Comparison of ENCODE assay signal across 8 cellular contexts in the genomic region with DNA sequence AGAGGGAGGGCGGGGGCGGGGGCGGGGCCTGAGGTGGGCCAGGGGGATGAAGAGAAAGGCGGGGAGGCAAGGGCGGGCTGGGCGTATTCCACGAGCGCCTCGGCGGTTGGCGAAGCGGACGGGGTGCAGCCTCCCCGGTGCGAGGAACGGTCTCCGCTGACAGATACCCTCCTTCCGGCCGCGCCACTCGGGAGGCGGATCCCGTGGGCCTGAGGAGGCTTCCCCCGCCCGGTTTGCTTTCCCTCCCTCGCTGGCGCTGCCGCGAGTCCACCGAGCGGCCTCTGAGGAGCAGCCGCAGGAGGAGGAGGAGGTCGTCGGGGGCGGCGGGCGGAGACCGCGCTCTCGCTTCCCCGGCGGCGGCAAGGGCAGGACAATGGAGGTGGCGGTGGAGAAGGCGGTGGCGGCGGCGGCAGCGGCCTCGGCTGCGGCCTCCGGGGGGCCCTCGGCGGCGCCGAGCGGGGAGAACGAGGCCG. TPM values are rescaled to one million over a fixed set of nuclear protein-coding genes. Genes with fewer than 3 reads are reported as not detected.
A peak's percentile ranks its signal among the peaks of the same experiment; 100 is the strongest.
DNase-seq lines count a peak whose midpoint lies in the region; ATAC-seq, FAIRE-seq and TF ChIP-seq lines count a peak whose summit lies in the region.

A gene (plus strand): TSS at position 84 of the 473 bp plus-strand sequence. CDS start 290 bp downstream, at position 374.

- H3K4me3 ChIP-seq in A549 (peak within 1 kb of the TSS; percentile 99), astrocyte of the spinal cord (ENCODE audit: low read depth, low read length) (peak within 1 kb of the TSS; percentile 63), keratinocyte (ENCODE audit: control insufficient read depth in 2 of 3, extremely low read depth in 1 of 3, insufficient read depth in 2 of 3, low read depth in 1 of 3, low read length in 3 of 3) (peak within 1 kb of the TSS; percentile 60 to 90 (median 88))

- in situ Hi-C loops in astrocyte of the spinal cord (cut with HindIII; ENCODE audit: low sequenced_read_pairs), result no loop called here

- peak within 1 kb of the TSS; percentile 96 for H2AFZ ChIP-seq in keratinocyte (ENCODE audit: control insufficient read depth, low read length)

- H3K27me3 Mint-ChIP-seq in stimulated activated naive B cell treated with anti-CD40 and anti-IgM and Interleukin-4, amounts not matched to agents 10 μg/mL and 1 μg/mL and 100 μg/mL, for 72 hours, result peaks cover 4 to 5% of the 10 kb centered on the region in 2 donors

- H3K4me3 Mint-ChIP-seq in stimulated activated naive B cell treated with anti-CD40 and anti-IgM and Interleukin-4, amounts not matched to agents 10 μg/mL and 1 μg/mL and 100 μg/mL, for 72 hours, result peak within 1 kb of the TSS; percentile 85

- peaks cover 4 to 5% of the 10 kb centered on the region in 2 donors for H3K9me3 Mint-ChIP-seq in stimulated activated naive B cell treated with anti-CD40 and anti-IgM and Interleukin-4, amounts not matched to agents 10 μg/mL and 1 μg/mL and 100 μg/mL, for 72 hours

- H3K27me3 ChIP-seq in keratinocyte (ENCODE audit: control insufficient read depth, extremely low read depth, insufficient read depth, low read length), result no peaks in the 10 kb centered on the region

- H3K27ac Mint-ChIP-seq in stimulated activated naive B cell treated with anti-CD40 and anti-IgM and Interleukin-4, amounts not matched to agents 10 μg/mL and 1 μg/mL and 100 μg/mL, for 72 hours, result peak within 1 kb of the TSS; percentile 96

- H3K4me2 ChIP-seq in A549, result peak within 1 kb of the TSS; percentile 94
- H3K4me2 ChIP-seq in keratinocyte (ENCODE audit: control insufficient read depth, extremely low read depth, insufficient read depth, low read depth, low read length), result peak within 1 kb of the TSS; percentile 92

- FAIRE-seq in A549 (lab: Jason Lieb, UNC) (no peak), keratinocyte (lab: Jason Lieb, UNC) (no peak), urothelium cell line (lab: Jason Lieb, UNC) (no peak)

- 0% methylated on average over 33 of the region's 59 CpGs for WGBS in A549 (ENCODE audit: missing lambda C conversion rate)

- POLR2A ChIA-PET in A549 (lab: Yijun Ruan, JAX), result interaction anchor here (0.6 to 1.0 kb wide), 4 partner anchors 182 to 860 kb away, joined by 3 to 4 read pairs (median 4); no protein-coding TSS in a partner anchor

- peak; percentile 83 for TF ChIP-seq POLR2A in A549 (IDR thresholded peaks at IDR 0.05; ENCODE audit: low read length)

- H3K36me3 ChIP-seq in keratinocyte (ENCODE audit: control insufficient read depth in 2 of 2, extremely low read depth in 1 of 2, insufficient read depth in 2 of 2, low read length in 2 of 2), result no peaks in the 10 kb centered on the region

- peak within 1 kb of the TSS; percentile 72 for H3K9ac ChIP-seq in keratinocyte (ENCODE audit: control insufficient read depth, extremely low read depth, insufficient read depth, low read length)

- H3K79me2 ChIP-seq in keratinocyte (ENCODE audit: control insufficient read depth, insufficient read depth, low read length), result peaks cover 27% of the 10 kb centered on the region

- TF ChIP-seq RAD21 in A549 (conservative IDR thresholded peaks at IDR 0.05 in 1 of 2, IDR thresholded peaks at IDR 0.05 in 1 of 2), result no peak

- CTCF ChIA-PET in A549 (lab: Yijun Ruan, JAX), result no interaction called here

- H3K9me1 ChIP-seq in keratinocyte (ENCODE audit: control insufficient read depth, extremely low read depth, insufficient read depth, low read length), result no peaks in the 10 kb centered on the region

- H3K27ac ChIP-seq in A549, result peak within 1 kb of the TSS; percentile 90 to 91
- peak within 1 kb of the TSS; percentile 56 for H3K27ac ChIP-seq in keratinocyte (ENCODE audit: control insufficient read depth, insufficient read depth, low read length)

- TF ChIP-seq EP300 in A549 (IDR thresholded peaks at IDR 0.05), result no peak

- dilution Hi-C loops in keratinocyte (cut with MboI; ENCODE audit: extremely low pct_ligation_motif_present, low sequenced_read_pairs), result no loop called here

- TF ChIP-seq CTCF in A549 (IDR thresholded peaks at IDR 0.05) (no peak), astrocyte of the spinal cord (IDR thresholded peaks at IDR 0.05; ENCODE audit: low read depth, low read length) (no peak), keratinocyte (optimal IDR thresholded peaks at IDR 0.05 in 1 of 3, IDR thresholded peaks at IDR 0.05 in 1 of 3, conservative IDR thresholded peaks at IDR 0.05 in 1 of 3; ENCODE audit: extremely low read depth in 1 of 3, insufficient read depth in 2 of 3, low read length in 3 of 3) (no peak)

- no peaks in the 10 kb centered on the region for H3K9me3 ChIP-seq in A549
- no peaks in the 10 kb centered on the region for H3K9me3 ChIP-seq in keratinocyte (ENCODE audit: control insufficient read depth, low read depth, low read length)

- peaks cover 10 to 21% of the 10 kb centered on the region in 2 donors for H3K4me1 Mint-ChIP-seq in stimulated activated naive B cell treated with anti-CD40 and anti-IgM and Interleukin-4, amounts not matched to agents 10 μg/mL and 1 μg/mL and 100 μg/mL, for 72 hours

- H4K20me1 ChIP-seq in keratinocyte (ENCODE audit: control insufficient read depth, extremely low read depth, insufficient read depth, low read length), result no peaks in the 10 kb centered on the region

- ATAC-seq in A549 (peak; percentile 89 to 95), GM18519 (IDR thresholded peaks at IDR 0.05; ENCODE audit: low FRiP score, unreplicated experiment) (peak; percentile 52), HG02943 (IDR thresholded peaks at IDR 0.05; ENCODE audit: low read depth, unreplicated experiment) (peak; percentile 78)
- ATAC-seq in stimulated activated naive B cell treated with anti-CD40 and anti-IgM and Interleukin-4, amounts not matched to agents 10 μg/mL and 1 μg/mL and 100 μg/mL, for 72 hours (replicated peaks), result peak; percentile 84 to 85

- H3K4me1 ChIP-seq in A549 (peaks cover 11% of the 10 kb centered on the region; the same call in 2 of the 3 replicates), keratinocyte (ENCODE audit: control insufficient read depth, extremely low read depth, insufficient read depth, low read length) (peaks cover 5% of the 10 kb centered on the region)

- H3K36me3 Mint-ChIP-seq in stimulated activated naive B cell treated with anti-CD40 and anti-IgM and Interleukin-4, amounts not matched to agents 10 μg/mL and 1 μg/mL and 100 μg/mL, for 72 hours, result peaks cover 3 to 10% of the 10 kb centered on the region in 2 donors

- DNase-seq in A549 (ENCODE audit: low read depth in 1 of 2, low spot score in 1 of 2), result peak in 1 of 2 experiments; percentile 95
- peak; percentile 100 for DNase-seq in NCI-H748 (lab: John Stamatoyannopoulos, UW; ENCODE audit: unreplicated experiment)
- DNase-seq in astrocyte of the spinal cord (ENCODE audit: low read depth, low spot score), result no peak
- DNase-seq in keratinocyte (ENCODE audit: low read depth, low spot score), result no peak
- DNase-seq in stimulated activated naive B cell treated with anti-CD40 and anti-IgM and Interleukin-4, amounts not matched to agents 10 μg/mL and 1 μg/mL and 100 μg/mL, for 72 hours, result no peak
- no peak for DNase-seq in urothelium cell line (ENCODE audit: low spot score)

TF ChIP-seq in A549, 52 proteins besides CTCF, POLR2A, EP300 and RAD21 (continues in another document):
- TF ChIP-seq HOXB13 (CRISPR knock-in tag; IDR thresholded peaks at IDR 0.05; ENCODE audit: low read depth), result no peak
- no peak for TF ChIP-seq ESRRA (IDR thresholded peaks at IDR 0.05; ENCODE audit: borderline replicate concordance, low read length)
- TF ChIP-seq NR3C1 (IDR thresholded peaks at IDR 0.05), result no peak
- TF ChIP-seq ZSCAN20 (CRISPR knock-in tag; IDR thresholded peaks at IDR 0.05), result no peak
- TF ChIP-seq CHD4 (IDR thresholded peaks at IDR 0.05; ENCODE audit: borderline replicate concordance), result no peak
- TF ChIP-seq TFCP2L1 (CRISPR knock-in tag; IDR thresholded peaks at IDR 0.05), result no peak
- TF ChIP-seq NPAS2 (CRISPR knock-in tag; IDR thresholded peaks at IDR 0.05; ENCODE audit: borderline replicate concordance), result no peak
- TF ChIP-seq, protein P1, sequence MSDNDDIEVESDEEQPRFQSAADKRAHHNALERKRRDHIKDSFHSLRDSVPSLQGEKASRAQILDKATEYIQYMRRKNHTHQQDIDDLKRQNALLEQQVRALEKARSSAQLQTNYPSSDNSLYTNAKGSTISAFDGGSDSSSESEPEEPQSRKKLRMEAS (IDR thresholded peaks at IDR 0.05), result peak; percentile 56
- TF ChIP-seq POLR2AphosphoS2 (conservative IDR thresholded peaks at IDR 0.05; ENCODE audit: low read length), result no peak
- no peak for TF ChIP-seq RCOR1 (IDR thresholded peaks at IDR 0.05; ENCODE audit: low read depth, low read length)
- no peak for TF ChIP-seq RNF2 (IDR thresholded peaks at IDR 0.05; ENCODE audit: borderline replicate concordance, low read depth)
- no peak for TF ChIP-seq HOXB5 (CRISPR knock-in tag; IDR thresholded peaks at IDR 0.05)
- peak; percentile 83; the same call in 1 of the 2 replicates for TF ChIP-seq PHF8 (IDR thresholded peaks at IDR 0.05; ENCODE audit: borderline replicate concordance, low read depth)
- peak in 1 of 2 experiments; percentile 52; a peak in 4 of 5 replicates for TF ChIP-seq JUN (IDR thresholded peaks at IDR 0.05)
- TF ChIP-seq EHF (CRISPR knock-in tag; IDR thresholded peaks at IDR 0.05), result no peak

RNA-seq across cellular contexts. Expression of the gene that starts here (rescaled TPM):
- polyA plus RNA-seq in A549 (2011; rRNA removed) (11.3 and 11.6 TPM in 2 replicates), A549 (2017; fragmentation: RNase III; extraction: RNeasy Plus Mini Kit Qiagen cat#74134 plus additional on column Dnase treatment) (7.2 to 8.7 TPM (median 8.3 TPM) in 3 replicates), keratinocyte (6.0 to 7.9 TPM (median 6.5 TPM) in 3 replicates)
- polyA plus RNA-seq in A549 (2012; cell fraction: cytosol; rRNA removed), result 2.8 and 3.3 TPM in 2 replicates
- polyA plus RNA-seq in A549 (2012; cell fraction: nucleus; rRNA removed), result 2.7 and 2.9 TPM in 2 replicates
- 10.5 and 12.3 TPM in 2 replicates for polyA minus RNA-seq in A549 (2011; rRNA and poly(A)+ RNA removed)
- 6.3 TPM for polyA plus RNA-seq in keratinocyte (2011; ENCODE audit: low read depth)
- 3.7 and 6.5 TPM in 2 replicates for polyA plus RNA-seq in keratinocyte (2011; cell fraction: cytosol; rRNA removed)
- polyA plus RNA-seq in keratinocyte (2011; cell fraction: nucleus; rRNA removed), result 7.6 and 8.5 TPM in 2 replicates
- polyA plus RNA-seq in keratinocyte (2012; ENCODE audit: low replicate concordance), result 4.1 and 5.6 TPM in 2 replicates
- 6.7 to 11.5 TPM (median 9.4 TPM) in 3 replicates for polyA minus RNA-seq in keratinocyte
- 5.0 TPM for polyA minus RNA-seq in keratinocyte (2011; cell fraction: cytosol; rRNA and poly(A)+ RNA removed)
- polyA minus RNA-seq in keratinocyte (2011; cell fraction: nucleus; rRNA and poly(A)+ RNA removed), result 4.7 and 8.8 TPM in 2 replicates
